In the genomic region with DNA sequence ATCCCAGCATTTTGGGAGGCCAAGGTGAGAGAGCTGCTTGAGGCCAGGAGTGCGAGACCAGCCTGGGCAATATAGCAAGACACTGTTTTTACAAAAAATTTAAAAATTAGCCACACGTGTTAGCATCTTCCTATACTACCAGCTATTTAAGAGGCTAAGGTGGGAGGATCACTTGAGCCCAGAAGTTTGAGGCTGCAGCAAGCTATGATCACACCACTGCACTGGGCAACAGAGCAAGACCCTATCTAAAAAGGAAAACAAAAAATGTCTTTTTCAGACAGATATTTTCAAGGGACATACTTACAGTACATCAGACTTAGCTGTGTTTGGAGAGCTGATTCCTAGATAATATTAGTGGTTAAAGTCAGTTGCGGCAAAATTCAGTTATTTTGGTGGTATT, we compare ENCODE assay signal across 8 cellular contexts.
"Had no signal": no experiment of that assay in that cellular context is flagged by ENCODE, and none has a peak within 500 bp of the region (broad histone marks: within the 10 kb centered on the region; RNA-seq: fewer than 3 reads in every experiment).

No MANE protein-coding gene starts in this region.

- FAIRE-seq: K562 had no signal

- DNase-seq: GM23248, GOT3, H7, KG1 had no signal

- H3K4me3 ChIP-seq: GM23248, HAP-1, K562 had no signal

- H3K9ac ChIP-seq: GM23248 had no signal

- H3K27ac ChIP-seq: GM23248, HL-60 had no signal

- ATAC-seq: HCT116, K562 had no signal

- H3K9me3 ChIP-seq: HAP-1 had no signal

- H2AFZ ChIP-seq: GM23248 had no signal

- H3K36me3 ChIP-seq: HAP-1 had no signal
